Comparison of ENCODE assay signal across 8 cellular contexts in genomic region chr19:9836021-9836420, GRCh38. TPM values are rescaled to one million over a fixed set of nuclear protein-coding genes. Genes with fewer than 3 reads are reported as not detected.
A peak's percentile ranks its signal among the peaks of the same experiment; 100 is the strongest.
DNase-seq lines count a peak whose midpoint lies in the region; ATAC-seq and TF ChIP-seq lines count a peak whose summit lies in the region.

No MANE protein-coding gene starts in this region.

- peaks cover 35 to 64% (median 48%) of the 10 kb centered on the region in 11 experiments for H3K36me3 ChIP-seq in BLaER1 treated with 17β-estradiol and CSF1 and Interleukin-3, amounts not matched to agents 10 nM and 100 nM
- peaks cover 17% of the 10 kb centered on the region for H3K36me3 ChIP-seq in IMR-90 (ENCODE audit: control insufficient read depth, insufficient read depth, low read length)

- peak overlapping the region; percentile 75 for H2AK9ac ChIP-seq in IMR-90 (replicated peaks; ENCODE audit: low read depth, low read length, poor library complexity)

- DNase-seq in IMR-90 = peak; percentile 43
- DNase-seq in amniotic stem cell (lab: John Stamatoyannopoulos, UW) = peak; percentile 5
- peak; percentile 39 for DNase-seq in kidney tubule cell (ENCODE audit: low spot score)
- DNase-seq in type B pancreatic cell (ENCODE audit: extremely low spot score, unreplicated experiment) = no peak
- DNase-seq in DMS153 (lab: John Stamatoyannopoulos, UW) = no peak
- no peak for DNase-seq in NCI-H1694 treated with DMSO at 0.1 percent for 48 hours (lab: John Stamatoyannopoulos, UW)
- DNase-seq in NCI-H1092 (lab: John Stamatoyannopoulos, UW) = no peak

- no peak overlapping the region for H3K56ac ChIP-seq in IMR-90 (ENCODE audit: extremely low read depth, insufficient read depth, low read length)

- H3K27ac ChIP-seq in BLaER1 treated with 17β-estradiol and CSF1 and Interleukin-3, amounts not matched to agents 10 nM and 100 nM = peak overlapping the region in 9 of 11 experiments; percentile 69 to 84 (median 80); a peak in 14 of 22 replicates
- H3K27ac ChIP-seq in IMR-90 (ENCODE audit: insufficient read depth, low read length) = no peak overlapping the region

- H3K4me2 ChIP-seq in BLaER1 treated with 17β-estradiol and CSF1 and Interleukin-3, amounts not matched to agents 10 nM and 100 nM = peak overlapping the region; percentile 90 to 98 (median 95)
- H3K4me2 ChIP-seq in IMR-90 (ENCODE audit: low read depth, low read length) = peak overlapping the region; percentile 80

- BruUV-seq in IMR-90 (replicated peaks; lab: Mats Ljungman, UMichigan) = no TSS peak

- H3K4me3 Mint-ChIP-seq in type B pancreatic cell = peak overlapping the region; percentile 93

- peak overlapping the region; percentile 71; the same call in 1 of the 2 replicates for H3K14ac ChIP-seq in IMR-90 (replicated peaks; ENCODE audit: low read depth, low read length)

- no peak overlapping the region for H2BK5ac ChIP-seq in IMR-90 (ENCODE audit: low read depth, low read length, poor library complexity, severe bottlenecking)

- H3K36me3 Mint-ChIP-seq in type B pancreatic cell = no peaks in the 10 kb centered on the region

- H3K18ac ChIP-seq in IMR-90 (ENCODE audit: low read depth, low read length) = no peak overlapping the region

- H3K9me3 ChIP-seq in BLaER1 treated with 17β-estradiol and CSF1 and Interleukin-3, amounts not matched to agents 10 nM and 100 nM (replicated peaks in 1 of 11) = no peaks in the 10 kb centered on the region
- no peaks in the 10 kb centered on the region for H3K9me3 ChIP-seq in IMR-90 (ENCODE audit: control insufficient read depth, insufficient read depth, low read length)

- H2AK5ac ChIP-seq in IMR-90 (ENCODE audit: low read depth, low read length) = no peak overlapping the region

- H3K4me3 ChIP-seq in BLaER1 treated with 17β-estradiol and CSF1 and Interleukin-3, amounts not matched to agents 10 nM and 100 nM = peak overlapping the region; percentile 80 to 98 (median 94)
- H3K4me3 ChIP-seq in IMR-90 (ENCODE audit: insufficient read depth, low read depth, low read length) = peak overlapping the region; percentile 59

- H3K4me1 Mint-ChIP-seq in type B pancreatic cell (ENCODE audit: unreplicated experiment) = peaks cover 4% of the 10 kb centered on the region

- no peak overlapping the region for H4K5ac ChIP-seq in IMR-90 (ENCODE audit: low read depth, low read length)

- TF ChIP-seq CTCF in IMR-90 (conservative IDR thresholded peaks at IDR 0.05; ENCODE audit: low read depth, low read length) (no peak), type B pancreatic cell (conservative IDR thresholded peaks at IDR 0.05) (no peak)

- H3K9me3 Mint-ChIP-seq in type B pancreatic cell = no peaks in the 10 kb centered on the region

- no peak overlapping the region for H2BK120ac ChIP-seq in IMR-90 (ENCODE audit: low read depth, low read length)

- H4K8ac ChIP-seq in IMR-90 (ENCODE audit: low read depth in 2 of 2, low read length in 2 of 2) = no peak overlapping the region

- TF ChIP-seq POLR2A in IMR-90 (IDR thresholded peaks at IDR 0.05; ENCODE audit: low read depth, low read length) = no peak

- H2AFZ ChIP-seq in IMR-90 (replicated peaks; ENCODE audit: low read length, poor library complexity) = no peak overlapping the region

- TF ChIP-seq RAD21 in IMR-90 (IDR thresholded peaks at IDR 0.05; ENCODE audit: low read length) = no peak

- peaks cover 0 to 61% (median 17%) of the 10 kb centered on the region in 11 experiments; a peak in 17 of 22 replicates for H4K20me1 ChIP-seq in BLaER1 treated with 17β-estradiol and CSF1 and Interleukin-3, amounts not matched to agents 10 nM and 100 nM
- peaks cover 3% of the 10 kb centered on the region; the same call in 1 of the 2 replicates for H4K20me1 ChIP-seq in IMR-90 (ENCODE audit: insufficient read depth, low read length)

- H3K27me3 ChIP-seq in BLaER1 treated with 17β-estradiol and CSF1 and Interleukin-3, amounts not matched to agents 10 nM and 100 nM = no peaks in the 10 kb centered on the region
- no peaks in the 10 kb centered on the region for H3K27me3 ChIP-seq in IMR-90 (ENCODE audit: control insufficient read depth, insufficient read depth, low read length)

- peaks cover 24 to 64% of the 10 kb centered on the region in 2 experiments for H3K79me1 ChIP-seq in IMR-90 (ENCODE audit: low read depth in 1 of 2, low read length in 2 of 2)

- POLR2A ChIA-PET in IMR-90 (lab: Charles Lee; ENCODE audit: unreplicated experiment) = no interaction called here

- H3K9ac ChIP-seq in BLaER1 treated with 17β-estradiol and CSF1 and Interleukin-3, amounts not matched to agents 10 nM and 100 nM = peak overlapping the region; percentile 85 to 94 (median 89)
- H3K9ac ChIP-seq in IMR-90 (ENCODE audit: low read depth, low read length) = peak overlapping the region; percentile 53

- no peak overlapping the region for H2BK20ac ChIP-seq in IMR-90 (ENCODE audit: low read depth, low read length)

- peak overlapping the region; percentile 68 for H3K27ac Mint-ChIP-seq in type B pancreatic cell

- no peak overlapping the region for H4K91ac ChIP-seq in IMR-90 (ENCODE audit: insufficient read depth, low read depth, low read length)

- H3K4me1 ChIP-seq in BLaER1 treated with 17β-estradiol and CSF1 and Interleukin-3, amounts not matched to agents 10 nM and 100 nM = peaks cover 12 to 25% (median 19%) of the 10 kb centered on the region in 10 experiments
- no peaks in the 10 kb centered on the region; the same call in 1 of the 2 replicates for H3K4me1 ChIP-seq in IMR-90 (ENCODE audit: control insufficient read depth, insufficient read depth, low read length)

- in situ Hi-C loops in IMR-90 (cut with MboI; ENCODE audit: low sequenced_read_pairs) = no loop called here

- peak overlapping the region; percentile 48; the same call in 1 of the 2 replicates for H3K23ac ChIP-seq in IMR-90 (ENCODE audit: low read depth, low read length)

- no peak overlapping the region for H2BK15ac ChIP-seq in IMR-90 (ENCODE audit: low read depth, low read length)

- dilution Hi-C loops in IMR-90 (cut with HindIII; ENCODE audit: low sequenced_read_pairs, unreplicated experiment) = no loop called here

- no peaks in the 10 kb centered on the region for H3K27me3 Mint-ChIP-seq in type B pancreatic cell

- no peak overlapping the region for H3K4ac ChIP-seq in IMR-90 (ENCODE audit: low read depth, low read length)

- CTCF ChIA-PET in IMR-90 (lab: Yijun Ruan, JAX) = no interaction called here

- peaks cover 9% of the 10 kb centered on the region; the same call in 1 of the 2 replicates for H3K9me1 ChIP-seq in IMR-90 (ENCODE audit: insufficient read depth, low read length)

- 0% methylated on average over 1 of the region's 5 CpGs; no CpG with 5 or more reads in 1 of the 2 experiments for WGBS in IMR-90 (ENCODE audit: extremely low coverage in 2 of 2, insufficient read length in 1 of 2), 2 experiments

- ATAC-seq in IMR-90 (ENCODE audit: low read depth) = no peak

- intact Hi-C loops in IMR-90 (cut with micrococcal nuclease) = no loop called here

TF ChIP-seq in IMR-90, 13 proteins besides CTCF, POLR2A, EP300 and RAD21:
- no peak for TF ChIP-seq SMC3 (IDR thresholded peaks at IDR 0.05; ENCODE audit: low read depth, low read length)
- no peak for TF ChIP-seq USF2 (IDR thresholded peaks at IDR 0.05; ENCODE audit: low read depth, low read length)
- no peak for TF ChIP-seq RFX5 (IDR thresholded peaks at IDR 0.05; ENCODE audit: low read depth, low read length)
- TF ChIP-seq MAZ (IDR thresholded peaks at IDR 0.05; ENCODE audit: borderline replicate concordance, low read depth, low read length) = no peak
- TF ChIP-seq NFE2L2 (IDR thresholded peaks at IDR 0.05; ENCODE audit: low read depth, low read length) = no peak
- no peak for TF ChIP-seq BHLHE40 (IDR thresholded peaks at IDR 0.05; ENCODE audit: low read depth, low read length)
- TF ChIP-seq CEBPB (IDR thresholded peaks at IDR 0.05; ENCODE audit: low read depth, low read length) = no peak
TF ChIP-seq in IMR-90: peak in this region for 0.

RNA-seq across cellular contexts. Expression of gene PIN1, which starts 0.9 kb away (rescaled TPM):
- 76.0 and 77.2 TPM in 2 replicates for total RNA-seq in IMR-90 (2012; rRNA removed)
- polyA plus RNA-seq in IMR-90 (2012; rRNA removed) = 105 and 126 TPM in 2 replicates
- 71.7 and 184 TPM in 2 replicates for polyA plus RNA-seq in IMR-90 (2012; cell fraction: cytosol; rRNA removed)
- 67.3 and 125 TPM in 2 replicates for polyA plus RNA-seq in IMR-90 (2012; cell fraction: nucleus; rRNA removed; ENCODE audit: low replicate concordance)
- total RNA-seq in type B pancreatic cell (ENCODE audit: low replicate concordance) = 59.9 and 69.6 TPM in 2 replicates

RNA-seq across cellular contexts. Expression of gene UBL5, which starts 8.3 kb away (rescaled TPM):
- total RNA-seq in IMR-90 (2012; rRNA removed) (371 and 434 TPM in 2 replicates), type B pancreatic cell (ENCODE audit: low replicate concordance) (347 and 362 TPM in 2 replicates)
- polyA plus RNA-seq in IMR-90 (2012; rRNA removed) = 1,091 and 1,179 TPM in 2 replicates
- 1,099 and 1,903 TPM in 2 replicates for polyA plus RNA-seq in IMR-90 (2012; cell fraction: cytosol; rRNA removed)
- 247 and 613 TPM in 2 replicates for polyA plus RNA-seq in IMR-90 (2012; cell fraction: nucleus; rRNA removed; ENCODE audit: low replicate concordance)

RNA-seq across cellular contexts. Expression of gene FBXL12, which starts 17.1 kb away (rescaled TPM):
- total RNA-seq in IMR-90 (2012; rRNA removed) (8.1 and 8.9 TPM in 2 replicates), type B pancreatic cell (ENCODE audit: low replicate concordance) (27.8 and 31.4 TPM in 2 replicates)
- polyA plus RNA-seq in IMR-90 (2012; rRNA removed) = 42.6 and 47.6 TPM in 2 replicates
- polyA plus RNA-seq in IMR-90 (2012; cell fraction: cytosol; rRNA removed) = 34.3 and 50.6 TPM in 2 replicates
- 70.0 and 176 TPM in 2 replicates for polyA plus RNA-seq in IMR-90 (2012; cell fraction: nucleus; rRNA removed; ENCODE audit: low replicate concordance)

Comparison
In these comparisons a context has a peak if more than half of its experiments do, and no peak if none do; other contexts are left out.
1. DNase-seq: peak in IMR-90 (single experiment), amniotic stem cell (single experiment) and kidney tubule cell (single experiment); none in type B pancreatic cell (single experiment), DMS153 (single experiment), NCI-H1694 treated with DMSO at 0.1 percent for 48 hours (single experiment) and NCI-H1092 (single experiment).